In genomic region chr3:113136071-113136470, GRCh38 we compare ENCODE assay signal across 8 cellular contexts.
DNase-seq lines count a peak whose midpoint lies in the region; ATAC-seq and TF ChIP-seq lines count a peak whose summit lies in the region.

No MANE protein-coding gene starts in this region.

- TF ChIP-seq CTCF in natural killer cell (IDR thresholded peaks at IDR 0.05) (peak; percentile 22), vagina (IDR thresholded peaks at IDR 0.05) (peak; percentile 20 to 73 (median 42))

- intact Hi-C loops in natural killer cell (cut with micrococcal nuclease), result no loop called here
- intact Hi-C loops in vagina (cut with DNase I), result loop anchor here (10.0 kb wide), 1 partner anchor 149 kb away; no protein-coding TSS in a partner anchor

- H3K4me3 Mint-ChIP-seq in natural killer cell, result no peak overlapping the region
- no peak overlapping the region for H3K4me3 Mint-ChIP-seq in natural killer cell treated with Interleukin-12 subunit alpha and Interleukin-12 subunit beta and Interleukin-15 and Interleukin-18, amount 100 ng/mL, for 72 hours

- no peak for ATAC-seq in natural killer cell
- no peak for ATAC-seq in natural killer cell treated with Interleukin-12 subunit alpha and Interleukin-12 subunit beta and Interleukin-15 and Interleukin-18, amount 100 ng/mL, for 72 hours
- no peak for ATAC-seq in GM21515 (IDR thresholded peaks at IDR 0.05; ENCODE audit: unreplicated experiment)
- ATAC-seq in HG02885 (IDR thresholded peaks at IDR 0.05; ENCODE audit: poor library complexity, unreplicated experiment), result no peak

- no peak for DNase-seq in natural killer cell
- no peak for DNase-seq in natural killer cell treated with Interleukin-12 subunit alpha and Interleukin-12 subunit beta and Interleukin-15 and Interleukin-18, amount 100 ng/mL, for 72 hours (ENCODE audit: low spot score)
- DNase-seq in RKO (ENCODE audit: low spot score), result peak; percentile 31
- DNase-seq in hepatic stellate cell (ENCODE audit: low spot score), result peak; percentile 7
- no peak for DNase-seq in vagina (ENCODE audit: extremely low spot score in 2 of 2)
- DNase-seq in OCI-M2 (lab: John Stamatoyannopoulos, UW; ENCODE audit: unreplicated experiment), result no peak

- peaks cover 12% of the 10 kb centered on the region for H3K4me1 ChIP-seq in vagina

- no peak overlapping the region for H3K27ac Mint-ChIP-seq in natural killer cell
- H3K27ac Mint-ChIP-seq in natural killer cell treated with Interleukin-12 subunit alpha and Interleukin-12 subunit beta and Interleukin-15 and Interleukin-18, amount 100 ng/mL, for 72 hours, result no peak overlapping the region

- H3K36me3 Mint-ChIP-seq in natural killer cell, result no peaks in the 10 kb centered on the region
- H3K36me3 Mint-ChIP-seq in natural killer cell treated with Interleukin-12 subunit alpha and Interleukin-12 subunit beta and Interleukin-15 and Interleukin-18, amount 100 ng/mL, for 72 hours, result no peaks in the 10 kb centered on the region

- TF ChIP-seq POLR2A in vagina (IDR thresholded peaks at IDR 0.05), result no peak

- H3K4me1 Mint-ChIP-seq in natural killer cell, result peaks cover 0 to 3% of the 10 kb centered on the region in 2 donors
- H3K4me1 Mint-ChIP-seq in natural killer cell treated with Interleukin-12 subunit alpha and Interleukin-12 subunit beta and Interleukin-15 and Interleukin-18, amount 100 ng/mL, for 72 hours (ENCODE audit: low read depth in 2 of 2), result peaks cover 2 to 3% of the 10 kb centered on the region in 2 donors

- H3K27me3 Mint-ChIP-seq in natural killer cell (ENCODE audit: low read depth in 2 of 2), result no peaks in the 10 kb centered on the region
- peaks cover 0 to 6% of the 10 kb centered on the region in 2 donors for H3K27me3 Mint-ChIP-seq in natural killer cell treated with Interleukin-12 subunit alpha and Interleukin-12 subunit beta and Interleukin-15 and Interleukin-18, amount 100 ng/mL, for 72 hours

- no peaks in the 10 kb centered on the region for H3K9me3 ChIP-seq in vagina

- H3K4me3 ChIP-seq in vagina, result no peak overlapping the region

- no peaks in the 10 kb centered on the region for H3K36me3 ChIP-seq in vagina

- H3K9me3 Mint-ChIP-seq in natural killer cell, result no peaks in the 10 kb centered on the region
- no peaks in the 10 kb centered on the region for H3K9me3 Mint-ChIP-seq in natural killer cell treated with Interleukin-12 subunit alpha and Interleukin-12 subunit beta and Interleukin-15 and Interleukin-18, amount 100 ng/mL, for 72 hours

- H3K27ac ChIP-seq in vagina, result no peak overlapping the region

- H3K27me3 ChIP-seq in vagina, result no peaks in the 10 kb centered on the region

Comparison
In these comparisons a context has a peak if more than half of its experiments do, and no peak if none do; other contexts are left out.
1. DNase-seq: peak in RKO (single experiment) and hepatic stellate cell (single experiment); none in natural killer cell (single experiment), natural killer cell treated with Interleukin-12 subunit alpha and Interleukin-12 subunit beta and Interleukin-15 and Interleukin-18, amount 100 ng/mL, for 72 hours (single experiment), vagina (0 of 2) and OCI-M2 (single experiment).